8 cellular contexts compared by ENCODE assay signal in the genomic region with DNA sequence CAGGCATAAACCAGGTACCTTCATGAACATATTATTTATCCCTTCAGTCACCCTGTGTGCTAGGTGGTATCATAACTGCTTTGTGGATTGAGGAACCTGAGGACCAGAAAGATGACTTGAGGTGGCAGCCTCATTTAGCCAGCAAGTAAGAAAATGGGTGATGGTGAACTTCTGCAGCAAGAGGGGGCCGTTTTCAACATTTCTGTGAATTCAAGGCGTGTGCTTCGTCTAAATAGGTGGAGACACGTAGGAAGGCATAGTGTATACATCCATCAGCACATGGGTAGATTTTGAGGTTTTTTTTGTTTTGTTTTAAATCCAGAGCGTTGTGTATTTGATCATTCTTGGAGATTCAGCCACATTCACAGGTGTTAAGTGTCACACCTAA.
DNase-seq lines count a peak whose midpoint lies in the region; ATAC-seq lines count a peak whose summit lies in the region.
"Had no signal": no experiment of that assay in that cellular context is flagged by ENCODE, and none has a peak within 500 bp of the region (broad histone marks: within the 10 kb centered on the region; RNA-seq: fewer than 3 reads in every experiment).

No MANE protein-coding gene starts in this region.

- peaks cover 11 to 18% of the 10 kb centered on the region in 2 donors for H3K4me1 ChIP-seq in esophagus (ENCODE audit: control insufficient read depth in 2 of 2, insufficient read depth in 2 of 2, low read length in 1 of 2)

- peaks cover 88% of the 10 kb centered on the region for H3K4me1 Mint-ChIP-seq in T-helper 1 cell treated with Interleukin-12 subunit alpha and Interleukin-12 subunit beta and Interleukin-4 antibody, amounts not matched to agents 30 μg/mL and 1 μg/mL, for 36 hours (ENCODE audit: low read depth)
- H3K4me1 Mint-ChIP-seq in stimulated activated memory B cell treated with anti-CD40 and anti-IgM and Interleukin-4, amounts not matched to agents 10 μg/mL and 1 μg/mL and 100 μg/mL, for 72 hours = peaks cover 100% of the 10 kb centered on the region

- H3K9me3 Mint-ChIP-seq in T-helper 1 cell treated with Interleukin-12 subunit alpha and Interleukin-12 subunit beta and Interleukin-4 antibody, amounts not matched to agents 30 μg/mL and 1 μg/mL, for 36 hours = no peaks in the 10 kb centered on the region
- H3K9me3 Mint-ChIP-seq in stimulated activated memory B cell treated with anti-CD40 and anti-IgM and Interleukin-4, amounts not matched to agents 10 μg/mL and 1 μg/mL and 100 μg/mL, for 72 hours = no peaks in the 10 kb centered on the region

- no peak for DNase-seq in HCEC 1CT
- no peak for DNase-seq in stimulated activated CD4-positive, alpha-beta T cell treated with anti-CD3 and anti-CD28 coated beads, Interleukin-15, amount 100 ng/mL, for 24 hours
- no peak for DNase-seq in hepatic stellate cell (ENCODE audit: low spot score)
- DNase-seq: NCI-H446 had no signal

- no peak overlapping the region for H3K4me3 ChIP-seq in esophagus (ENCODE audit: low read depth in 1 of 2, low read length in 2 of 2)

- no peaks in the 10 kb centered on the region for H3K9me3 ChIP-seq in esophagus (ENCODE audit: control insufficient read depth in 2 of 2, insufficient read depth in 1 of 2, low read depth in 1 of 2, low read length in 1 of 2)

- H3K27me3 Mint-ChIP-seq in T-helper 1 cell treated with Interleukin-12 subunit alpha and Interleukin-12 subunit beta and Interleukin-4 antibody, amounts not matched to agents 30 μg/mL and 1 μg/mL, for 36 hours (ENCODE audit: low read depth) = no peaks in the 10 kb centered on the region
- H3K27me3 Mint-ChIP-seq in stimulated activated memory B cell treated with anti-CD40 and anti-IgM and Interleukin-4, amounts not matched to agents 10 μg/mL and 1 μg/mL and 100 μg/mL, for 72 hours = no peaks in the 10 kb centered on the region

- peak; percentile 0 for ATAC-seq in HG02678 (IDR thresholded peaks at IDR 0.05; ENCODE audit: unreplicated experiment)
- ATAC-seq in stimulated activated memory B cell treated with anti-CD40 and anti-IgM and Interleukin-4, amounts not matched to agents 10 μg/mL and 1 μg/mL and 100 μg/mL, for 72 hours = no peak

- 72 to 81% methylated on average over 5 of the region's 5 CpGs for WGBS in esophagus, 2 donors

- no peaks in the 10 kb centered on the region for H3K36me3 ChIP-seq in esophagus (ENCODE audit: control insufficient read depth in 2 of 2, insufficient read depth in 2 of 2, low read length in 1 of 2)

- H3K4me3 Mint-ChIP-seq in T-helper 1 cell treated with Interleukin-12 subunit alpha and Interleukin-12 subunit beta and Interleukin-4 antibody, amounts not matched to agents 30 μg/mL and 1 μg/mL, for 36 hours = peak overlapping the region; percentile 85
- peak overlapping the region; percentile 60 for H3K4me3 Mint-ChIP-seq in stimulated activated memory B cell treated with anti-CD40 and anti-IgM and Interleukin-4, amounts not matched to agents 10 μg/mL and 1 μg/mL and 100 μg/mL, for 72 hours

- peak overlapping the region; percentile 87 for H3K27ac Mint-ChIP-seq in T-helper 1 cell treated with Interleukin-12 subunit alpha and Interleukin-12 subunit beta and Interleukin-4 antibody, amounts not matched to agents 30 μg/mL and 1 μg/mL, for 36 hours
- peak overlapping the region; percentile 96 for H3K27ac Mint-ChIP-seq in stimulated activated memory B cell treated with anti-CD40 and anti-IgM and Interleukin-4, amounts not matched to agents 10 μg/mL and 1 μg/mL and 100 μg/mL, for 72 hours

- peaks cover 18% of the 10 kb centered on the region for H3K36me3 Mint-ChIP-seq in T-helper 1 cell treated with Interleukin-12 subunit alpha and Interleukin-12 subunit beta and Interleukin-4 antibody, amounts not matched to agents 30 μg/mL and 1 μg/mL, for 36 hours (ENCODE audit: low read depth)
- peaks cover 23% of the 10 kb centered on the region for H3K36me3 Mint-ChIP-seq in stimulated activated memory B cell treated with anti-CD40 and anti-IgM and Interleukin-4, amounts not matched to agents 10 μg/mL and 1 μg/mL and 100 μg/mL, for 72 hours

- H3K27ac ChIP-seq in esophagus (ENCODE audit: low read depth in 2 of 2, low read length in 1 of 2) = peak overlapping the region; percentile 78 to 82

- H3K27me3 ChIP-seq in esophagus (ENCODE audit: control insufficient read depth in 1 of 2, insufficient read depth in 2 of 2, low read length in 2 of 2) = no peaks in the 10 kb centered on the region
